Comparison of ENCODE assay signal across 16 cellular contexts in genomic region chr3:39671116-39671515, GRCh38.
DNase-seq lines count a peak whose midpoint lies in the region; ATAC-seq and TF ChIP-seq lines count a peak whose summit lies in the region.
"Had no signal": no experiment of that assay in that cellular context is flagged by ENCODE, and none has a peak within 500 bp of the region (broad histone marks: within the 10 kb centered on the region; RNA-seq: fewer than 3 reads in every experiment).

No MANE protein-coding gene starts in this region.

- H3K79me2 ChIP-seq in mammary epithelial cell (ENCODE audit: insufficient read depth, low read length) (no peaks in the 10 kb centered on the region), smooth muscle cell (ENCODE audit: low read depth) (no peaks in the 10 kb centered on the region)

- DNase-seq in AG09309 (ENCODE audit: low read depth) (peak; percentile 25), LHCN-M2 (ENCODE audit: low read depth) (peak; percentile 5), mammary epithelial cell (peak; percentile 17), fibroblast of the aortic adventitia (ENCODE audit: low read depth) (peak; percentile 45), activated T-cell treated with anti-CD3 and anti-CD28 coated beads for 4 hours (no peak), smooth muscle cell (lab: John Stamatoyannopoulos, UW; ENCODE audit: unreplicated experiment) (no peak)
- no peak for DNase-seq in activated T-cell treated with anti-CD3 and anti-CD28 coated beads, Interleukin-2, amount 50 U/mL, for 4 hours
- DNase-seq: CD4-positive, CD25-positive, alpha-beta regulatory T cell; DMS53; NCI-H1417; NCI-H2029 treated with DMSO at 0.1 percent for 48 hours; NCI-H524; Peyer's patch; SHP77 had no signal

- H4K20me1 ChIP-seq in mammary epithelial cell (ENCODE audit: insufficient read depth, low read length) (no peaks in the 10 kb centered on the region), smooth muscle cell (ENCODE audit: low read depth) (no peaks in the 10 kb centered on the region)

- no peak overlapping the region for H2AFZ ChIP-seq in mammary epithelial cell (ENCODE audit: low read depth, low read length)
- no peak overlapping the region for H2AFZ ChIP-seq in smooth muscle cell (ENCODE audit: low read depth)

- CTCF ChIA-PET in mammary epithelial cell (lab: Charles Lee; ENCODE audit: low non-redundant PET): no interaction called here

- no TSS peak for BruUV-seq in mammary epithelial cell (replicated peaks; lab: Mats Ljungman, UMichigan)

- dilution Hi-C loops in mammary epithelial cell (cut with HindIII; ENCODE audit: low sequenced_read_pairs): no loop called here

- H3K9ac ChIP-seq in mammary epithelial cell (ENCODE audit: insufficient read depth, low read length) (no peak overlapping the region), smooth muscle cell (ENCODE audit: low read depth) (no peak overlapping the region)

- no peaks in the 10 kb centered on the region for H3K27me3 ChIP-seq in mammary epithelial cell (ENCODE audit: insufficient read depth, low read length)
- H3K27me3 ChIP-seq in smooth muscle cell (ENCODE audit: low read depth): no peaks in the 10 kb centered on the region
- H3K27me3 ChIP-seq: Peyer's patch had no signal

- ATAC-seq in HG03045 (IDR thresholded peaks at IDR 0.05; ENCODE audit: unreplicated experiment): no peak
- ATAC-seq in activated T-cell treated with anti-CD3 and anti-CD28 coated beads, Interleukin-2, amount 50 U/mL, for 4 hours: no peak

- H3K9me3 Mint-ChIP-seq in activated T-cell treated with anti-CD3 and anti-CD28 coated beads, Interleukin-2, amount 50 U/mL, for 4 hours: no peaks in the 10 kb centered on the region

- H3K4me1 ChIP-seq in mammary epithelial cell (ENCODE audit: insufficient read depth, low read length) (no peaks in the 10 kb centered on the region), smooth muscle cell (ENCODE audit: low read depth) (no peaks in the 10 kb centered on the region)
- H3K4me1 ChIP-seq: HAP-1, Peyer's patch had no signal

- H3K4me2 ChIP-seq in mammary epithelial cell (ENCODE audit: insufficient read depth, low read depth, low read length) (no peak overlapping the region), smooth muscle cell (no peak overlapping the region)

- H3K9me3 ChIP-seq in mammary epithelial cell (replicated peaks; ENCODE audit: insufficient read depth, low read length): no peaks in the 10 kb centered on the region
- no peaks in the 10 kb centered on the region for H3K9me3 ChIP-seq in smooth muscle cell (replicated peaks; ENCODE audit: low read depth)
- H3K9me3 ChIP-seq: HAP-1, Peyer's patch had no signal

- no peaks in the 10 kb centered on the region for H3K27me3 Mint-ChIP-seq in activated T-cell treated with anti-CD3 and anti-CD28 coated beads, Interleukin-2, amount 50 U/mL, for 4 hours (ENCODE audit: low read depth)
- H3K27me3 Mint-ChIP-seq: CD4-positive, CD25-positive, alpha-beta regulatory T cell had no signal

- no peak overlapping the region for H3K27ac ChIP-seq in mammary epithelial cell (ENCODE audit: insufficient read depth, low read depth, low read length)
- H3K27ac ChIP-seq in smooth muscle cell (ENCODE audit: low read depth): no peak overlapping the region
- H3K27ac ChIP-seq: Peyer's patch had no signal

- no peaks in the 10 kb centered on the region for H3K4me1 Mint-ChIP-seq in activated T-cell treated with anti-CD3 and anti-CD28 coated beads, Interleukin-2, amount 50 U/mL, for 4 hours (ENCODE audit: low read depth)
- H3K4me1 Mint-ChIP-seq: CD4-positive, CD25-positive, alpha-beta regulatory T cell had no signal

- in situ Hi-C loops in mammary epithelial cell (cut with MboI; ENCODE audit: low sequenced_read_pairs in 2 of 2): no loop called here

- no peaks in the 10 kb centered on the region for H3K36me3 Mint-ChIP-seq in activated T-cell treated with anti-CD3 and anti-CD28 coated beads, Interleukin-2, amount 50 U/mL, for 4 hours (ENCODE audit: insufficient read depth)
- H3K36me3 Mint-ChIP-seq: CD4-positive, CD25-positive, alpha-beta regulatory T cell had no signal

- H3K36me3 ChIP-seq in mammary epithelial cell (ENCODE audit: insufficient read depth, low read length): no peaks in the 10 kb centered on the region
- H3K36me3 ChIP-seq in smooth muscle cell (ENCODE audit: low read depth): no peaks in the 10 kb centered on the region
- H3K36me3 ChIP-seq: HAP-1, Peyer's patch had no signal

- 80% methylated on average over 3 of the region's 4 CpGs for WGBS in mammary epithelial cell (ENCODE audit: low coverage, missing lambda C conversion rate)
- WGBS in smooth muscle cell (ENCODE audit: low lambda C conversion rate): 88% methylated on average over 4 of the region's 4 CpGs

- H3K4me3 Mint-ChIP-seq in activated T-cell treated with anti-CD3 and anti-CD28 coated beads, Interleukin-2, amount 50 U/mL, for 4 hours: no peak overlapping the region
- H3K4me3 Mint-ChIP-seq: CD4-positive, CD25-positive, alpha-beta regulatory T cell had no signal

- H3F3A ChIP-seq in smooth muscle cell (ENCODE audit: low read depth): no peaks in the 10 kb centered on the region

- intact Hi-C loops in mammary epithelial cell (cut with micrococcal nuclease): no loop called here

- TF ChIP-seq CTCF in AG09309 (IDR thresholded peaks at IDR 0.05; ENCODE audit: control insufficient read depth, insufficient read depth, low read depth, low read length, missing control alignments) (no peak), mammary epithelial cell (conservative IDR thresholded peaks at IDR 0.05 in 1 of 2, IDR thresholded peaks at IDR 0.05 in 1 of 2; ENCODE audit: extremely low read depth in 1 of 2, insufficient read depth in 1 of 2, low read depth in 1 of 2, low read length in 2 of 2) (no peak), fibroblast of the aortic adventitia (IDR thresholded peaks at IDR 0.05; ENCODE audit: insufficient read depth, low read length) (no peak), smooth muscle cell (IDR thresholded peaks at IDR 0.05; ENCODE audit: borderline replicate concordance, insufficient read depth, poor library complexity, severe bottlenecking) (no peak)

- no peak overlapping the region for H3K4me3 ChIP-seq in AG09309 (ENCODE audit: control insufficient read depth, low read depth, low read length)
- H3K4me3 ChIP-seq in mammary epithelial cell (replicated peaks in 1 of 3; ENCODE audit: insufficient read depth in 1 of 3, low read depth in 2 of 3, low read length in 3 of 3): no peak overlapping the region
- H3K4me3 ChIP-seq in fibroblast of the aortic adventitia (ENCODE audit: low read depth, low read length): no peak overlapping the region
- no peak overlapping the region for H3K4me3 ChIP-seq in smooth muscle cell
- H3K4me3 ChIP-seq: HAP-1, Peyer's patch had no signal

Comparison
In these comparisons a context has a peak if more than half of its experiments do, and no peak if none do; other contexts are left out.
1. DNase-seq: peak in AG09309 (single experiment), LHCN-M2 (single experiment), mammary epithelial cell (single experiment) and fibroblast of the aortic adventitia (single experiment); none in activated T-cell treated with anti-CD3 and anti-CD28 coated beads, Interleukin-2, amount 50 U/mL, for 4 hours (single experiment), activated T-cell treated with anti-CD3 and anti-CD28 coated beads for 4 hours (single experiment) and smooth muscle cell (single experiment).